In the genomic region with DNA sequence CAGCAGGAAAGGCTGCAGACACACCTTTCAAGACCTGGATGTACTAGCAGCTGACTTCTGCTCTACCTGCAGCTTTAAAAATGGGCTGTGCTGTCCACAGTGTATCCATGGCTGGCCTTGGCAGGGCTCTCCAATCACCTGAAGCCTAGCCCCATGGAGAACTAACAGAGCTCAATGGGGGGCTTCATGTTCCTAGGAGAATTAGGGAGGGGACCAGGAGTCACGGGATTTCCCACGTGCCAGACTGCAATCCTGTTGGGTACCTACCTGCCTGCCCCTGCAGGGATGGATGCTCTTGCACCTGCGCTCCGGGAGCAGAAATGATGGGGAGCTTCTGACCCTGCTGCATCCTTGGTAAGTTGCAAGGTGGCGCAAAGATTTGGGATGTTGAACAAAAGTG, we compare ENCODE assay signal across 40 cellular contexts.
"Had no signal": no experiment of that assay in that cellular context is flagged by ENCODE, and none has a peak within 500 bp of the region (broad histone marks: within the 10 kb centered on the region; RNA-seq: fewer than 3 reads in every experiment).

No MANE protein-coding gene starts in this region.

- H3K4me3 Mint-ChIP-seq: activated naive CD4-positive, alpha-beta T cell treated with anti-CD3 and anti-CD28 coated beads for 36 hours; activated naive CD4-positive, alpha-beta T cell treated with anti-CD3 and anti-CD28 coated beads, Interleukin-2, amount 10 ng/mL, durations not matched to agents 7 days and 5 days; activated naive CD4-positive, alpha-beta T cell treated with anti-CD3 and anti-CD28 coated beads, Interleukin-2, amount 50 U/mL, for 24 hours; activated naive CD8-positive, alpha-beta T cell; activated naive CD8-positive, alpha-beta T cell treated with anti-CD3 and anti-CD28 coated beads for 36 hours; activated naive CD8-positive, alpha-beta T cell treated with anti-CD3 and anti-CD28 coated beads, Interleukin-2, amount 10 ng/mL, durations not matched to agents 7 days and 5 days; activated T-cell treated with anti-CD3 and anti-CD28 coated beads, Interleukin-2, amount 50 U/mL, for 24 hours; activated T-cell treated with anti-CD3 and anti-CD28 coated beads, Interleukin-2, amount 50 U/mL, for 4 hours; activated T-cell treated with anti-CD3 and anti-CD28 coated beads, Interleukin-2, amount 50 U/mL, for 72 hours; activated T-helper 1 cell treated with anti-CD3 and anti-CD28 coated beads, Interleukin-12 subunit alpha, Interleukin-12 subunit beta, Interleukin-2, Interleukin-4 antibody, amounts not matched to agents 30 ng/mL and 10 ng/mL and 1 ng/mL, durations not matched to agents 14 hours and 24 hours and 36 hours; activated T-helper 17 cell treated with anti-CD3 and anti-CD28 coated beads, Interleukin-2, amount 50 U/mL, for 72 hours; brain; central memory CD8-positive, alpha-beta T cell had no signal

- DNase-seq: activated effector memory CD4-positive, alpha-beta T cell treated with anti-CD3 and anti-CD28 coated beads, Interleukin-2, amount 50 U/mL, for 16 hours; activated effector memory CD4-positive, alpha-beta T cell treated with Interleukin-2 at 50 U/mL for 16 hours; activated gamma-delta T cell; activated gamma-delta T cell treated with Interleukin-2 at 50 U/mL for 16 hours; activated naive CD4-positive, alpha-beta T cell; activated naive CD4-positive, alpha-beta T cell treated with anti-CD3 and anti-CD28 coated beads for 36 hours; activated naive CD4-positive, alpha-beta T cell treated with anti-CD3 and anti-CD28 coated beads, Interleukin-2, amount 10 ng/mL, durations not matched to agents 7 days and 5 days; activated naive CD4-positive, alpha-beta T cell treated with anti-CD3 and anti-CD28 coated beads, Interleukin-2, amount 50 U/mL, for 16 hours; activated naive CD4-positive, alpha-beta T cell treated with Interleukin-2 at 50 U/mL for 16 hours; activated naive CD8-positive, alpha-beta T cell treated with anti-CD3 and anti-CD28 coated beads for 36 hours; activated naive CD8-positive, alpha-beta T cell treated with anti-CD3 and anti-CD28 coated beads, Interleukin-2, amount 10 ng/mL, durations not matched to agents 7 days and 5 days; activated T-cell treated with anti-CD3 and anti-CD28 coated beads for 4 hours; activated T-cell treated with anti-CD3 and anti-CD28 coated beads, Interleukin-2, amount 50 U/mL, for 1 hour; activated T-cell treated with anti-CD3 and anti-CD28 coated beads, Interleukin-2, amount 50 U/mL, for 24 hours; activated T-cell treated with anti-CD3 and anti-CD28 coated beads, Interleukin-2, amount 50 U/mL, for 4 hours; activated T-cell treated with anti-CD3 and anti-CD28 coated beads, Interleukin-2, amount 50 U/mL, for 48 hours; activated T-cell treated with anti-CD3 and anti-CD28 coated beads, Interleukin-2, amount 50 U/mL, for 72 hours; adrenal gland; amniotic stem cell; amygdala; anterior cingulate cortex; aorta; body of pancreas; brain microvascular endothelial cell; caudate nucleus; central memory CD4-positive, alpha-beta T cell; cerebellar nuclear complex had no signal

- H3K9me3 ChIP-seq: adrenal gland, ascending aorta, body of pancreas, breast epithelium had no signal

- H3K27ac ChIP-seq: adrenal gland, ascending aorta, body of pancreas, brain microvascular endothelial cell, breast epithelium, cardiac muscle cell had no signal

- FAIRE-seq: astrocyte, bronchial epithelial cell had no signal

- H3K27me3 ChIP-seq: adrenal gland, ascending aorta, body of pancreas, brain microvascular endothelial cell had no signal

- ATAC-seq: activated naive CD4-positive, alpha-beta T cell treated with anti-CD3 and anti-CD28 coated beads, Interleukin-2, amount 50 U/mL, for 72 hours; activated T-cell treated with anti-CD3 and anti-CD28 coated beads, Interleukin-2, amount 50 U/mL, for 4 hours; activated T-cell treated with anti-CD3 and anti-CD28 coated beads, Interleukin-2, amount 50 U/mL, for 72 hours; activated T-helper 17 cell treated with anti-CD3 and anti-CD28 coated beads, Interleukin-2, amount 50 U/mL, for 72 hours; body of pancreas had no signal

- H3K4me1 ChIP-seq: adrenal gland, ascending aorta, body of pancreas, breast epithelium had no signal

- H3K4me3 ChIP-seq: adrenal gland, ascending aorta, body of pancreas, breast epithelium, cardiac muscle cell had no signal

- H3K36me3 Mint-ChIP-seq: activated naive CD4-positive, alpha-beta T cell treated with anti-CD3 and anti-CD28 coated beads, Interleukin-2, amount 10 ng/mL, durations not matched to agents 7 days and 5 days; activated naive CD4-positive, alpha-beta T cell treated with anti-CD3 and anti-CD28 coated beads, Interleukin-2, amount 50 U/mL, for 24 hours; activated naive CD4-positive, alpha-beta T cell treated with anti-CD3 and anti-CD28 coated beads, Interleukin-2, amount 50 U/mL, for 72 hours; activated naive CD8-positive, alpha-beta T cell; activated naive CD8-positive, alpha-beta T cell treated with anti-CD3 and anti-CD28 coated beads for 36 hours; activated naive CD8-positive, alpha-beta T cell treated with anti-CD3 and anti-CD28 coated beads, Interleukin-2, amount 10 ng/mL, durations not matched to agents 7 days and 5 days; brain had no signal

- H3K9me3 Mint-ChIP-seq: activated naive CD4-positive, alpha-beta T cell treated with anti-CD3 and anti-CD28 coated beads for 36 hours; activated naive CD4-positive, alpha-beta T cell treated with anti-CD3 and anti-CD28 coated beads, Interleukin-2, amount 10 ng/mL, durations not matched to agents 7 days and 5 days; activated naive CD4-positive, alpha-beta T cell treated with anti-CD3 and anti-CD28 coated beads, Interleukin-2, amount 50 U/mL, for 24 hours; activated naive CD4-positive, alpha-beta T cell treated with anti-CD3 and anti-CD28 coated beads, Interleukin-2, amount 50 U/mL, for 72 hours; activated naive CD8-positive, alpha-beta T cell treated with anti-CD3 and anti-CD28 coated beads for 36 hours; activated naive CD8-positive, alpha-beta T cell treated with anti-CD3 and anti-CD28 coated beads, Interleukin-2, amount 10 ng/mL, durations not matched to agents 7 days and 5 days; activated T-cell treated with anti-CD3 and anti-CD28 coated beads, Interleukin-2, amount 50 U/mL, for 24 hours; activated T-cell treated with anti-CD3 and anti-CD28 coated beads, Interleukin-2, amount 50 U/mL, for 4 hours; activated T-cell treated with anti-CD3 and anti-CD28 coated beads, Interleukin-2, amount 50 U/mL, for 72 hours; activated T-helper 1 cell treated with anti-CD3 and anti-CD28 coated beads, Interleukin-12 subunit alpha, Interleukin-12 subunit beta, Interleukin-2, Interleukin-4 antibody, amounts not matched to agents 30 ng/mL and 10 ng/mL and 1 ng/mL, durations not matched to agents 14 hours and 24 hours and 36 hours; activated T-helper 17 cell treated with anti-CD3 and anti-CD28 coated beads, Interleukin-2, amount 50 U/mL, for 72 hours; activated T-helper 2 cell treated with anti-CD3 and anti-CD28 coated beads, Interferon-gamma antibody, Interleukin-2, Interleukin-4, amounts not matched to agents 10 μg/mL and 5 μg/mL and 100 μg/mL, durations not matched to agents 14 hours and 24 hours and 36 hours; brain; central memory CD8-positive, alpha-beta T cell had no signal

- H3K4me1 Mint-ChIP-seq: activated naive CD4-positive, alpha-beta T cell treated with anti-CD3 and anti-CD28 coated beads, Interleukin-2, amount 50 U/mL, for 24 hours; activated naive CD8-positive, alpha-beta T cell treated with anti-CD3 and anti-CD28 coated beads for 36 hours; activated T-helper 17 cell treated with anti-CD3 and anti-CD28 coated beads, Interleukin-2, amount 50 U/mL, for 72 hours; central memory CD8-positive, alpha-beta T cell had no signal

- H3K27ac Mint-ChIP-seq: activated naive CD4-positive, alpha-beta T cell treated with anti-CD3 and anti-CD28 coated beads for 36 hours; activated naive CD4-positive, alpha-beta T cell treated with anti-CD3 and anti-CD28 coated beads, Interleukin-2, amount 10 ng/mL, durations not matched to agents 7 days and 5 days; activated naive CD4-positive, alpha-beta T cell treated with anti-CD3 and anti-CD28 coated beads, Interleukin-2, amount 50 U/mL, for 24 hours; activated naive CD4-positive, alpha-beta T cell treated with anti-CD3 and anti-CD28 coated beads, Interleukin-2, amount 50 U/mL, for 72 hours; activated naive CD8-positive, alpha-beta T cell; activated naive CD8-positive, alpha-beta T cell treated with anti-CD3 and anti-CD28 coated beads for 36 hours; activated naive CD8-positive, alpha-beta T cell treated with anti-CD3 and anti-CD28 coated beads, Interleukin-2, amount 10 ng/mL, durations not matched to agents 7 days and 5 days; activated T-cell treated with anti-CD3 and anti-CD28 coated beads, Interleukin-2, amount 50 U/mL, for 24 hours; activated T-cell treated with anti-CD3 and anti-CD28 coated beads, Interleukin-2, amount 50 U/mL, for 72 hours; activated T-helper 1 cell treated with anti-CD3 and anti-CD28 coated beads, Interleukin-12 subunit alpha, Interleukin-12 subunit beta, Interleukin-2, Interleukin-4 antibody, amounts not matched to agents 30 ng/mL and 10 ng/mL and 1 ng/mL, durations not matched to agents 14 hours and 24 hours and 36 hours; activated T-helper 17 cell treated with anti-CD3 and anti-CD28 coated beads, Interleukin-2, amount 50 U/mL, for 72 hours; activated T-helper 2 cell treated with anti-CD3 and anti-CD28 coated beads, Interferon-gamma antibody, Interleukin-2, Interleukin-4, amounts not matched to agents 10 μg/mL and 5 μg/mL and 100 μg/mL, durations not matched to agents 14 hours and 24 hours and 36 hours had no signal

- H3K27me3 Mint-ChIP-seq: activated naive CD8-positive, alpha-beta T cell treated with anti-CD3 and anti-CD28 coated beads, Interleukin-2, amount 10 ng/mL, durations not matched to agents 7 days and 5 days had no signal

- H3K36me3 ChIP-seq: adrenal gland, ascending aorta, brain microvascular endothelial cell, breast epithelium, cardiac muscle cell had no signal
